ENCODE assay signal across 12 cellular contexts in genomic region chr19:46621191-46622117, GRCh38. TPM values are rescaled to one million over a fixed set of nuclear protein-coding genes. Genes with fewer than 3 reads are reported as not detected.
A peak's percentile ranks its signal among the peaks of the same experiment; 100 is the strongest.
DNase-seq lines count a peak whose midpoint lies in the region; ATAC-seq and TF ChIP-seq lines count a peak whose summit lies in the region.
"Had no signal": no experiment of that assay in that cellular context is flagged by ENCODE, and none has a peak within 500 bp of the region (broad histone marks: within the 10 kb centered on the region; RNA-seq: fewer than 3 reads in every experiment).

No MANE protein-coding gene starts in this region.

- no peak overlapping the region for H3K9ac ChIP-seq in mucosa of rectum (ENCODE audit: low read depth in 1 of 2, low read length in 2 of 2)

- H3K36me3 Mint-ChIP-seq in central memory CD8-positive, alpha-beta T cell (ENCODE audit: insufficient read depth): peaks cover 5% of the 10 kb centered on the region
- H3K36me3 Mint-ChIP-seq: CD4-positive, alpha-beta memory T cell had no signal

- H3K4me3 ChIP-seq in cardiac muscle cell (no peak overlapping the region), mucosa of rectum (ENCODE audit: low read length in 2 of 2) (no peak overlapping the region), upper lobe of right lung (peak overlapping the region; percentile 43)
- H3K4me3 ChIP-seq: testis had no signal

- H3K27me3 Mint-ChIP-seq in central memory CD8-positive, alpha-beta T cell: peaks cover 37% of the 10 kb centered on the region

- intact Hi-C loops in cardiac septum (cut with DNase I) (no loop called here), upper lobe of right lung (cut with DNase I) (no loop called here)

- in situ Hi-C loops in G401 (cut with HindIII; ENCODE audit: low sequenced_read_pairs): no loop called here

- ATAC-seq in central memory CD8-positive, alpha-beta T cell (replicated peaks; ENCODE audit: extremely low read depth, poor library complexity, severe bottlenecking): no peak
- ATAC-seq in upper lobe of right lung: no peak

- H3K4me1 ChIP-seq in cardiac muscle cell (ENCODE audit: low read depth) (peaks cover 16% of the 10 kb centered on the region), mucosa of rectum (ENCODE audit: control insufficient read depth in 2 of 2, insufficient read depth in 2 of 2, low read length in 2 of 2) (peaks cover 5 to 20% of the 10 kb centered on the region in 2 donors), upper lobe of right lung (peaks cover 49% of the 10 kb centered on the region)

- H3K36me3 ChIP-seq in cardiac muscle cell: no peaks in the 10 kb centered on the region
- no peaks in the 10 kb centered on the region for H3K36me3 ChIP-seq in mucosa of rectum (ENCODE audit: control insufficient read depth in 2 of 2, insufficient read depth in 2 of 2, low read length in 2 of 2)
- H3K36me3 ChIP-seq in upper lobe of right lung: no peaks in the 10 kb centered on the region

- H3K9me3 Mint-ChIP-seq in central memory CD8-positive, alpha-beta T cell: no peaks in the 10 kb centered on the region
- H3K9me3 Mint-ChIP-seq: CD4-positive, alpha-beta memory T cell had no signal

- H3K4me3 Mint-ChIP-seq in central memory CD8-positive, alpha-beta T cell: no peak overlapping the region

- H3K9me3 ChIP-seq in cardiac muscle cell (ENCODE audit: low read depth) (no peaks in the 10 kb centered on the region), mucosa of rectum (ENCODE audit: control insufficient read depth in 2 of 2, low read length in 2 of 2) (no peaks in the 10 kb centered on the region), upper lobe of right lung (no peaks in the 10 kb centered on the region)
- H3K9me3 ChIP-seq: testis had no signal

- H3K27ac ChIP-seq in cardiac muscle cell (peak overlapping the region; percentile 59), mucosa of rectum (ENCODE audit: low read depth in 2 of 2, low read length in 2 of 2) (peak overlapping the region; percentile 45 to 47), upper lobe of right lung (peak overlapping the region; percentile 60)
- H3K27ac ChIP-seq: testis had no signal

- TF ChIP-seq CTCF in cardiac muscle cell (IDR thresholded peaks at IDR 0.05; ENCODE audit: low read depth, low read length): peak; percentile 15
- peak; percentile 9 for TF ChIP-seq CTCF in upper lobe of right lung (IDR thresholded peaks at IDR 0.05)

- no peak for DNase-seq in cardiac muscle cell (ENCODE audit: low read depth in 1 of 2, low spot score in 1 of 2)
- no peak for DNase-seq in cardiac septum (ENCODE audit: low spot score)
- DNase-seq in central memory CD8-positive, alpha-beta T cell (ENCODE audit: low spot score in 2 of 2): no peak
- no peak for DNase-seq in upper lobe of right lung
- no peak for DNase-seq in activated gamma-delta T cell (lab: John Stamatoyannopoulos, UW)
- no peak for DNase-seq in G401 (ENCODE audit: low spot score)
- no peak for DNase-seq in hepatic stellate cell (ENCODE audit: low spot score)
- DNase-seq: CD4-positive, alpha-beta memory T cell; NCI-H446; testis had no signal

- H3K27me3 ChIP-seq in cardiac muscle cell: no peaks in the 10 kb centered on the region
- peaks cover 0 to 5% of the 10 kb centered on the region in 2 donors for H3K27me3 ChIP-seq in mucosa of rectum (ENCODE audit: control insufficient read depth in 2 of 2, insufficient read depth in 2 of 2, low read length in 2 of 2)
- no peaks in the 10 kb centered on the region for H3K27me3 ChIP-seq in upper lobe of right lung
- H3K27me3 ChIP-seq: testis had no signal

- peaks cover 6% of the 10 kb centered on the region for H3K4me1 Mint-ChIP-seq in central memory CD8-positive, alpha-beta T cell

- H3K27ac Mint-ChIP-seq in central memory CD8-positive, alpha-beta T cell (ENCODE audit: low read depth): peak overlapping the region; percentile 13
- H3K27ac Mint-ChIP-seq: progenitor cell of endocrine pancreas had no signal

RNA-seq across cellular contexts. Expression of gene PTGIR, which starts 3.4 kb away (rescaled TPM):
- 0.12 and 0.35 TPM in 2 replicates for total RNA-seq in cardiac muscle cell
- polyA plus RNA-seq in cardiac muscle cell: 0.82 TPM in 1 of 2 replicates, not detected in the other
- 8.6 TPM for total RNA-seq in cardiac septum
- total RNA-seq in upper lobe of right lung: 12.6 TPM
- total RNA-seq in G401 (2014; rRNA removed; shearing (Covaris generic)): 1.7 and 16.2 TPM in 2 replicates
- total RNA-seq: progenitor cell of endocrine pancreas had no signal

RNA-seq across cellular contexts. Expression of gene GNG8, which starts 14.5 kb away (rescaled TPM):
- total RNA-seq in cardiac muscle cell: not detected in 2 replicates
- 6.8 and 16.2 TPM in 2 replicates for polyA plus RNA-seq in cardiac muscle cell
- not detected for total RNA-seq in cardiac septum
- not detected for total RNA-seq in upper lobe of right lung
- total RNA-seq in G401 (2014; rRNA removed; shearing (Covaris generic)): not detected in 2 replicates
- total RNA-seq: CD4-positive, alpha-beta memory T cell; progenitor cell of endocrine pancreas; testis had no signal
- polyA plus RNA-seq: CD4-positive, alpha-beta memory T cell had no signal

RNA-seq across cellular contexts. Expression of gene CALM3, which starts 20.3 kb away (rescaled TPM):
- total RNA-seq in cardiac muscle cell (414 and 867 TPM in 2 replicates), cardiac septum (271 TPM), upper lobe of right lung (142 TPM)
- polyA plus RNA-seq in cardiac muscle cell: 412 and 576 TPM in 2 replicates
- total RNA-seq in G401 (2014; rRNA removed; shearing (Covaris generic)): 109 and 147 TPM in 2 replicates

RNA-seq across cellular contexts. Expression of gene DACT3, which starts 39.5 kb away (rescaled TPM):
- 115 and 142 TPM in 2 replicates for total RNA-seq in cardiac muscle cell
- 107 and 153 TPM in 2 replicates for polyA plus RNA-seq in cardiac muscle cell
- total RNA-seq in cardiac septum: 23.8 TPM
- 10.0 TPM for total RNA-seq in upper lobe of right lung
- total RNA-seq in G401 (2014; rRNA removed; shearing (Covaris generic)): 12.0 and 16.3 TPM in 2 replicates
- total RNA-seq: CD4-positive, alpha-beta memory T cell had no signal
- polyA plus RNA-seq: CD4-positive, alpha-beta memory T cell had no signal
